ENCODE assay signal across 27 cellular contexts in genomic region chrX:29453333-29453732, GRCh38.
DNase-seq lines count a peak whose midpoint lies in the region; ATAC-seq and TF ChIP-seq lines count a peak whose summit lies in the region.
"Had no signal": no experiment of that assay in that cellular context is flagged by ENCODE, and none has a peak within 500 bp of the region (broad histone marks: within the 10 kb centered on the region; RNA-seq: fewer than 3 reads in every experiment).

No MANE protein-coding gene starts in this region.

- ATAC-seq in GM18502 (IDR thresholded peaks at IDR 0.05; ENCODE audit: poor library complexity, unreplicated experiment) (peak; percentile 91), GM21526 (IDR thresholded peaks at IDR 0.05; ENCODE audit: low FRiP score, unreplicated experiment) (peak; percentile 90), HG03565 (IDR thresholded peaks at IDR 0.05; ENCODE audit: unreplicated experiment) (peak; percentile 91), Right ventricle myocardium superior (ENCODE audit: poor library complexity) (no peak)
- ATAC-seq: left lobe of liver, WTC11 had no signal

- intact Hi-C loops in Right ventricle myocardium superior (cut with DNase I), result no loop called here

- WGBS in hepatocyte (ENCODE audit: low lambda C conversion rate, missing lambda C conversion rate), result 75% methylated on average over 5 of the region's 5 CpGs

- H4K20me1 ChIP-seq in hepatocyte (ENCODE audit: insufficient read depth, poor library complexity, severe bottlenecking), result no peaks in the 10 kb centered on the region

- DNase-seq in Right ventricle myocardium superior (no peak), HT-29 (ENCODE audit: low spot score) (no peak), LoVo (ENCODE audit: low spot score) (no peak), hepatocyte (ENCODE audit: low spot score) (no peak)
- DNase-seq: activated CD4-positive, alpha-beta T cell treated with anti-CD3 and anti-CD28 coated beads, Interleukin-2, amount 10 ng/mL, durations not matched to agents 24 days and 14 days; activated effector memory CD4-positive, alpha-beta T cell treated with Interleukin-2 at 50 U/mL for 16 hours; activated T-cell treated with anti-CD3 and anti-CD28 coated beads, Interleukin-2, amount 50 U/mL, for 1 hour; anterior cingulate cortex; CD4-positive, CD25-positive, alpha-beta regulatory T cell; DND-41; HCEC 1CT; KBM-7; MM.1S; NCI-H1105 treated with DMSO at 0.1 percent for 48 hours; NCI-H187 treated with DMSO at 0.1 percent for 48 hours; NCI-H2171; nephron progenitor cell; RPMI8226; stimulated activated CD4-positive, alpha-beta T cell treated with anti-CD3 and anti-CD28 coated beads, Interleukin-4, amount 100 ng/mL, for 4 hours; T-helper 1 cell; tibial artery had no signal

- TF ChIP-seq CTCF in hepatocyte (IDR thresholded peaks at IDR 0.05; ENCODE audit: poor library complexity), result no peak

- no peaks in the 10 kb centered on the region for H3K79me2 ChIP-seq in hepatocyte

- H3K27ac ChIP-seq in hepatocyte, result no peak overlapping the region
- H3K27ac ChIP-seq: SJSA1, tibial artery had no signal

- no peaks in the 10 kb centered on the region for H3K27me3 ChIP-seq in hepatocyte
- H3K27me3 ChIP-seq: SJSA1, tibial artery had no signal

- H3K36me3 ChIP-seq in hepatocyte (replicated peaks; ENCODE audit: insufficient read depth, low read depth), result no peaks in the 10 kb centered on the region
- H3K36me3 ChIP-seq: SJSA1, tibial artery had no signal

- no peaks in the 10 kb centered on the region for H3K9me3 ChIP-seq in hepatocyte (ENCODE audit: low read depth)
- H3K9me3 ChIP-seq: SJSA1, tibial artery had no signal

- H3K4me3 ChIP-seq in hepatocyte, result no peak overlapping the region
- H3K4me3 ChIP-seq: SJSA1, tibial artery had no signal

- H2AFZ ChIP-seq in hepatocyte, result no peak overlapping the region

- no peaks in the 10 kb centered on the region for H3K9me2 ChIP-seq in hepatocyte (replicated peaks; ENCODE audit: insufficient read depth)

- no peak overlapping the region for H3K4me2 ChIP-seq in hepatocyte

- no peaks in the 10 kb centered on the region for H3K4me1 ChIP-seq in hepatocyte (ENCODE audit: insufficient read depth)
- H3K4me1 ChIP-seq: SJSA1, tibial artery had no signal
